29 cellular contexts compared by ENCODE assay signal in genomic region chr22:19196841-19197612, GRCh38. TPM values are rescaled to one million over a fixed set of nuclear protein-coding genes. Genes with fewer than 3 reads are reported as not detected.
DNase-seq lines count a peak whose midpoint lies in the region; ATAC-seq and TF ChIP-seq lines count a peak whose summit lies in the region.
"Had no signal": no experiment of that assay in that cellular context is flagged by ENCODE, and none has a peak within 500 bp of the region (broad histone marks: within the 10 kb centered on the region; RNA-seq: fewer than 3 reads in every experiment).

No MANE protein-coding gene starts in this region.

- H3K14ac ChIP-seq in H9 (ENCODE audit: insufficient read depth, low read length): no peak overlapping the region; the same call in 1 of the 2 replicates

- DNase-seq in H9: no peak
- DNase-seq in NCI-H2227 treated with DMSO at 0.1 percent for 48 hours (lab: John Stamatoyannopoulos, UW): peak; percentile 31
- DNase-seq in chondrocyte (ENCODE audit: low spot score): peak; percentile 48
- DNase-seq in nephron progenitor cell: no peak
- no peak for DNase-seq in testis
- no peak for DNase-seq in NAMALWA (ENCODE audit: low spot score)
- DNase-seq in tibial nerve (ENCODE audit: low spot score in 2 of 2): no peak
- DNase-seq: CD4-positive, alpha-beta T cell; DMS 273 treated with DMSO at 0.1 percent for 48 hours; DMS79 treated with DMSO at 0.1 percent for 48 hours; GM23248; HCEC 1CT; KBM-7; MM.1S; NCI-H1092 treated with DMSO at 0.1 percent for 48 hours; NCI-H1436 treated with DMSO at 0.1 percent for 48 hours; NCI-H2029; NCI-H345; NCI-H524; NCI-H774; NK-92 treated with Interleukin-12 subunit alpha and Interleukin-12 subunit beta, amount 100 ng/mL, for 24 hours; SIG-M5 had no signal

- H2AK5ac ChIP-seq in H9 (ENCODE audit: insufficient read length, low read length): no peak overlapping the region

- H4K8ac ChIP-seq in H9 (replicated peaks; ENCODE audit: insufficient read length, low read depth, low read length): no peak overlapping the region

- peaks cover 7% of the 10 kb centered on the region in 2 experiments for H3K4me1 Mint-ChIP-seq in H9
- no peaks in the 10 kb centered on the region for H3K4me1 Mint-ChIP-seq in chondrocyte (ENCODE audit: low read depth)
- H3K4me1 Mint-ChIP-seq in nephron progenitor cell: peaks cover 10% of the 10 kb centered on the region

- H3K27ac Mint-ChIP-seq in H9 (peak overlapping the region in 2 of 3 experiments; percentile 8 to 41; a peak in 4 of 7 replicates), chondrocyte (ENCODE audit: unreplicated experiment) (no peak overlapping the region), nephron progenitor cell (peak overlapping the region; percentile 55)
- H3K27ac Mint-ChIP-seq: CD4-positive, alpha-beta T cell had no signal

- TF ChIP-seq EP300 in tibial nerve (IDR thresholded peaks at IDR 0.05): no peak

- no peak overlapping the region for H4K5ac ChIP-seq in H9 (ENCODE audit: insufficient read length, low read depth, low read length)

- no peak overlapping the region for H3K18ac ChIP-seq in H9 (ENCODE audit: insufficient read length, low read depth, low read length)

- ATAC-seq in esophagus mucosa: no peak
- ATAC-seq: GM12878, HepG2 had no signal

- H3K4me1 ChIP-seq in H9 (ENCODE audit: insufficient read depth, low read length) (no peaks in the 10 kb centered on the region), testis (no peaks in the 10 kb centered on the region), tibial nerve (no peaks in the 10 kb centered on the region)
- H3K4me1 ChIP-seq: Caco-2 had no signal

- intact Hi-C loops in testis (cut with DNase I; ENCODE audit: low total_unique reads): no loop called here

- H3K9me3 Mint-ChIP-seq in H9 (no peaks in the 10 kb centered on the region; a peak in 1 of 5 replicates), chondrocyte (ENCODE audit: low read depth) (no peaks in the 10 kb centered on the region), nephron progenitor cell (no peaks in the 10 kb centered on the region)
- H3K9me3 Mint-ChIP-seq: CD4-positive, alpha-beta T cell had no signal

- TF ChIP-seq POLR2A in testis (IDR thresholded peaks at IDR 0.05) (no peak), tibial nerve (IDR thresholded peaks at IDR 0.05) (no peak)

- H3T11ph ChIP-seq in H9 (ENCODE audit: low read length): no peak overlapping the region

- H3K27me3 Mint-ChIP-seq in H9 (ENCODE audit: low read depth): no peaks in the 10 kb centered on the region
- no peaks in the 10 kb centered on the region for H3K27me3 Mint-ChIP-seq in chondrocyte (ENCODE audit: low read depth)
- H3K27me3 Mint-ChIP-seq in nephron progenitor cell (ENCODE audit: low read depth, poor library complexity): peaks cover 3% of the 10 kb centered on the region
- H3K27me3 Mint-ChIP-seq: CD4-positive, alpha-beta T cell had no signal

- no peak overlapping the region for H3K4me2 ChIP-seq in H9 (ENCODE audit: insufficient read depth, insufficient read length, low read length)

- H3K4me3 Mint-ChIP-seq in H9 (no peak overlapping the region), chondrocyte (ENCODE audit: unreplicated experiment) (no peak overlapping the region), nephron progenitor cell (no peak overlapping the region)
- H3K4me3 Mint-ChIP-seq: CD4-positive, alpha-beta T cell had no signal

- H3K56ac ChIP-seq in H9 (ENCODE audit: insufficient read length, low read depth, low read length): no peak overlapping the region

- H3K9me3 ChIP-seq in H9 (ENCODE audit: control insufficient read depth, low read depth, low read length) (no peaks in the 10 kb centered on the region), testis (no peaks in the 10 kb centered on the region), tibial nerve (no peaks in the 10 kb centered on the region)
- H3K9me3 ChIP-seq: Caco-2 had no signal

- no peak overlapping the region for H2BK20ac ChIP-seq in H9 (ENCODE audit: low read depth, low read length, poor library complexity, severe bottlenecking)

- H4K91ac ChIP-seq in H9 (ENCODE audit: insufficient read length, low read depth, low read length): no peak overlapping the region

- H3K36me3 ChIP-seq in testis (ENCODE audit: low read depth, missing control alignments): no peaks in the 10 kb centered on the region
- peaks cover 0 to 65% (median 0%) of the 10 kb centered on the region in 3 donors for H3K36me3 ChIP-seq in tibial nerve

- no peak overlapping the region for H2BK15ac ChIP-seq in H9 (ENCODE audit: low read depth, low read length)

- H3K27me3 ChIP-seq in H9 (ENCODE audit: insufficient read depth, low read length) (no peaks in the 10 kb centered on the region), testis (no peaks in the 10 kb centered on the region), tibial nerve (no peaks in the 10 kb centered on the region)

- H3K27ac ChIP-seq in H9 (ENCODE audit: insufficient read length, low read depth, low read length) (no peak overlapping the region), testis (no peak overlapping the region), tibial nerve (no peak overlapping the region)
- H3K27ac ChIP-seq: GM23248, HL-60 had no signal

- H3K23ac ChIP-seq in H9 (ENCODE audit: insufficient read length, low read depth, low read length): no peak overlapping the region

- H3K36me3 Mint-ChIP-seq in H9 (ENCODE audit: insufficient read depth in 1 of 3, low read depth in 3 of 3): peaks cover 26 to 57% (median 47%) of the 10 kb centered on the region in 3 experiments; a peak in 6 of 7 replicates
- H3K36me3 Mint-ChIP-seq in chondrocyte (ENCODE audit: low read depth): peaks cover 50% of the 10 kb centered on the region
- peaks cover 16% of the 10 kb centered on the region for H3K36me3 Mint-ChIP-seq in nephron progenitor cell (ENCODE audit: low read depth)

- no peak overlapping the region for H2AFZ ChIP-seq in H9 (ENCODE audit: low read length)
- H2AFZ ChIP-seq: GM23248 had no signal

- H3K79me2 ChIP-seq in H9 (ENCODE audit: insufficient read depth, low read length): no peaks in the 10 kb centered on the region

- no peak overlapping the region for H2BK120ac ChIP-seq in H9 (ENCODE audit: low read depth, low read length, poor library complexity, severe bottlenecking)

- H2BK12ac ChIP-seq in H9 (ENCODE audit: insufficient read length, low read depth, low read length): no peak overlapping the region

- H4K20me1 ChIP-seq in H9 (ENCODE audit: control insufficient read depth, insufficient read depth, insufficient read length): no peaks in the 10 kb centered on the region

- H3K79me1 ChIP-seq in H9 (ENCODE audit: insufficient read depth, low read depth, low read length, poor library complexity, severe bottlenecking): no peaks in the 10 kb centered on the region

- no peak overlapping the region for H3K4ac ChIP-seq in H9 (ENCODE audit: low read depth, low read length)

- no peaks in the 10 kb centered on the region for H3K23me2 ChIP-seq in H9 (ENCODE audit: insufficient read length, low read depth, low read length, poor library complexity, severe bottlenecking)

- H3K4me3 ChIP-seq in testis: no peak overlapping the region
- H3K4me3 ChIP-seq in tibial nerve: no peak overlapping the region
- H3K4me3 ChIP-seq: GM12878, GM23248 had no signal

- H2BK5ac ChIP-seq in H9 (ENCODE audit: insufficient read length, low read length): no peak overlapping the region

- no peak overlapping the region for H3K9ac ChIP-seq in H9 (ENCODE audit: extremely low read depth, insufficient read length, low read length)
- H3K9ac ChIP-seq: GM23248 had no signal

- TF ChIP-seq CTCF in H9 (conservative IDR thresholded peaks at IDR 0.05) (no peak), chondrocyte (IDR thresholded peaks at IDR 0.05) (no peak), nephron progenitor cell (IDR thresholded peaks at IDR 0.05) (no peak), testis (IDR thresholded peaks at IDR 0.05) (no peak), tibial nerve (IDR thresholded peaks at IDR 0.05) (no peak)

- WGBS in H9 (ENCODE audit: extremely low coverage, insufficient read length, low lambda C conversion rate): no CpG with 5 or more reads among the region's 11 CpGs
- 72% methylated on average over 11 of the region's 11 CpGs for WGBS in testis, 2 donors
- 68 to 69% methylated on average over 11 of the region's 11 CpGs for WGBS in tibial nerve, 2 donors

RNA-seq across cellular contexts. Expression of gene SLC25A1, which starts 18.5 kb away (rescaled TPM):
- total RNA-seq in H9 (2021) (151 and 156 TPM in 2 replicates), chondrocyte (101 to 111 TPM (median 107 TPM) in 3 replicates), esophagus mucosa (78.5 TPM), testis (10 to 100 TPM; 61.7 to 64.9 TPM), tibial nerve (100 to 1,000 TPM in 1 of 4 donors, 10 to 100 TPM in 3; 46.9 to 100 (median 86.2) TPM)
- 56.0 TPM for polyA plus RNA-seq in testis (ENCODE audit: insufficient read depth, low read depth, low replicate concordance)

RNA-seq across cellular contexts. Expression of gene GSC2, which starts 46.9 kb away (rescaled TPM):
- total RNA-seq in H9 (2021): 0.22 TPM in 2 replicates
- total RNA-seq in chondrocyte: not detected in 3 replicates
- not detected for total RNA-seq in esophagus mucosa
- total RNA-seq in testis: 10 to 100 TPM; 15.3 to 16.0 TPM
- 2.3 TPM for polyA plus RNA-seq in testis (ENCODE audit: insufficient read depth, low read depth, low replicate concordance)
- total RNA-seq in tibial nerve: not detected
- total RNA-seq: Caco-2; CD4-positive, alpha-beta T cell; GM12878; GM23248; HepG2; HT-29 had no signal
- polyA plus RNA-seq: BJ, GM12878, GM23248, HepG2 had no signal

RNA-seq across cellular contexts. Expression of gene ESS2, which starts 52.6 kb away (rescaled TPM):
- total RNA-seq in H9 (2021): 18.7 and 19.4 TPM in 2 replicates
- total RNA-seq in chondrocyte: 17.8 to 18.3 TPM (median 18.3 TPM) in 3 replicates
- total RNA-seq in esophagus mucosa: 9.9 TPM
- 10 to 100 TPM; 27.4 to 38.0 TPM for total RNA-seq in testis
- 42.9 TPM for polyA plus RNA-seq in testis (ENCODE audit: insufficient read depth, low read depth, low replicate concordance)
- total RNA-seq in tibial nerve: 10 to 100 TPM; 15.3 to 18.6 (median 16.4) TPM

Comparison
In these comparisons a context has a peak if more than half of its experiments do, and no peak if none do; other contexts are left out.
1. DNase-seq: peak in NCI-H2227 treated with DMSO at 0.1 percent for 48 hours (single experiment) and chondrocyte (single experiment); none in H9 (single experiment), nephron progenitor cell (single experiment), testis (single experiment), NAMALWA (single experiment) and tibial nerve (0 of 2).
2. RNA of gene GSC2, which starts 46.9 kb away (total RNA-seq): 15.3 to 16.0 TPM in testis; 0.22 TPM in H9, not detected in chondrocyte, not detected in esophagus mucosa (single experiment) and not detected in tibial nerve; every median in the first group is over 10 times any median in the second.